29 cellular contexts compared by ENCODE assay signal in the genomic region with DNA sequence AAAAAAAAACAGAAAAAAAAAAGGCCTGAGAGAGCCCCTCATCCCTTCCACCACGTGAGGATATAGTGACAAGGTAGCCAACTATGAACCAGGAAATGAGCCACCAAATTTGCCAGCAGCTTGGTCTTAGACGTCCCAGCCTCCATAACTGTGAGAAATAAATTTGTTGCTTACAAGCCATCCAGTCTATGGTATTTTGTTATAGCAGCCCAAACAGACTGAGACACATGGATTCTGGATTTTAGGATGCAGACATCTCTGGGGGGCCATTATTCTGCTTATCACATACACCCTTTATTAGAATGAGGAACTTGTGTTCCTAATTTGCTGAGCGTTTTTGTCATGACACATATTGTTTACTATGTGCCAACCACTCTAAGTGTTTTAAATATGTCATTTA. TPM values are rescaled to one million over a fixed set of nuclear protein-coding genes. Genes with fewer than 3 reads are reported as not detected.
"Had no signal": no experiment of that assay in that cellular context is flagged by ENCODE, and none has a peak within 500 bp of the region (broad histone marks: within the 10 kb centered on the region; RNA-seq: fewer than 3 reads in every experiment).

No MANE protein-coding gene starts in this region.

- H3K9ac ChIP-seq: neural progenitor cell, parathyroid adenoma had no signal

- ATAC-seq: effector memory CD8-positive, alpha-beta T cell; left cardiac atrium; left lung; naive thymus-derived CD4-positive, alpha-beta T cell; sciatic nerve; stimulated activated memory B cell treated with anti-CD40 and anti-IgM and Interleukin-4, amounts not matched to agents 10 μg/mL and 1 μg/mL and 100 μg/mL, for 72 hours had no signal

- H3K9me3 ChIP-seq: esophagus squamous epithelium, left lung, thoracic aorta, tibial nerve, upper lobe of left lung, uterus had no signal

- H3K4me3 ChIP-seq: esophagus squamous epithelium, left lung, neural progenitor cell, smooth muscle cell, thoracic aorta, tibial nerve, upper lobe of left lung, uterus had no signal

- H3K4me1 ChIP-seq: neural progenitor cell, parathyroid adenoma, uterus had no signal

- H3K27ac ChIP-seq: esophagus squamous epithelium, left lung, neural progenitor cell, parathyroid adenoma, thoracic aorta, tibial nerve, upper lobe of left lung, uterus had no signal

- H3K36me3 ChIP-seq: esophagus squamous epithelium, left lung, neural progenitor cell, thoracic aorta, tibial nerve, upper lobe of left lung, uterus had no signal

- H3K27me3 ChIP-seq: upper lobe of left lung, uterus had no signal

- H3K4me2 ChIP-seq: neural progenitor cell, smooth muscle cell had no signal

- H2AFZ ChIP-seq: neural progenitor cell, parathyroid adenoma had no signal

- DNase-seq: cortex of kidney; effector memory CD8-positive, alpha-beta T cell; erythroblast; esophagus squamous epithelium; kidney; left cardiac atrium; left lung; mesendoderm; midbrain; naive thymus-derived CD4-positive, alpha-beta T cell; stimulated activated CD4-positive, alpha-beta T cell treated with anti-CD3 and anti-CD28 coated beads, Interleukin-12 subunit alpha, Interleukin-12 subunit beta, amount 100 ng/mL, for 4 hours; stimulated activated CD4-positive, alpha-beta T cell treated with anti-CD3 and anti-CD28 coated beads, Interleukin-2, amount 100 ng/mL, for 24 hours; stimulated activated CD4-positive, alpha-beta T cell treated with anti-CD3 and anti-CD28 coated beads, Interleukin-4, amount 100 ng/mL, for 4 hours; upper lobe of left lung; uterus had no signal

- FAIRE-seq: endometrium, frontal cortex, kidney had no signal

RNA-seq across cellular contexts. Expression of gene NLRC4, which starts 7.6 kb away (rescaled TPM):
- total RNA-seq: dermis microvascular lymphatic vessel endothelial cell, fibroblast of villous mesenchyme, lung microvascular endothelial cell, osteoblast, progenitor cell of endocrine pancreas, smooth muscle cell had no signal
- polyA plus RNA-seq: naive thymus-derived CD4-positive, alpha-beta T cell had no signal
